ENCODE assay signal across 21 cellular contexts in the genomic region with DNA sequence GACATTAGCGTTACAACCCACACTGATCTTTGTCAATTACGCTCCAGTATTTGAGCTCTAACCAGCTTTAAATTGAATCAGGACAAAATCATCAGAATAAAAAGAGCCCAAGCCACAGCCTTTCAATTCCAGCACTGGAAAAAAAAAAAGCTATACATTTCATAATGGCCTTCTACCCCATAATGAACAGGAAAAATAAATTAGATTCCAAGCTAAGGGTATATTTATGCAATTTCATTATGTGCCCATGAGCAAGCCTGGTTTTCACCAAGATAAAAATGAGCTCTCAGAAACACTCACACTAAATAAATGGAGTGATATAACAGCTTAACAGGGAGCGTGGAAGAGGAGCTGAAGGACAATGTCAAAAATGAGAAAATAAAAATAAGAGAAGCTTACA.
"Had no signal": no experiment of that assay in that cellular context is flagged by ENCODE, and none has a peak within 500 bp of the region (broad histone marks: within the 10 kb centered on the region; RNA-seq: fewer than 3 reads in every experiment).

No MANE protein-coding gene starts in this region.

- H3K4me3 ChIP-seq: colonic mucosa, esophagus squamous epithelium, gastrocnemius medialis, heart right ventricle, left lung, lower lobe of right lung, mucosa of descending colon had no signal

- ATAC-seq: esophagus mucosa, gastrocnemius medialis, heart right ventricle, left cardiac atrium, left lung, left ventricle myocardium superior, mucosa of descending colon had no signal

- H3K9me3 ChIP-seq: colonic mucosa, esophagus squamous epithelium, gastrocnemius medialis, heart right ventricle, left lung, lower lobe of right lung, mucosa of descending colon had no signal

- H3K27ac ChIP-seq: colonic mucosa, epithelial cell of prostate, esophagus squamous epithelium, gastrocnemius medialis, heart right ventricle, left lung, lower lobe of right lung had no signal

- H3K36me3 ChIP-seq: colonic mucosa, esophagus squamous epithelium, gastrocnemius medialis, heart right ventricle, left lung, lower lobe of right lung had no signal

- DNase-seq: colonic mucosa; cortex of kidney; effector CD4-positive, alpha-beta T cell; effector memory CD4-positive, alpha-beta T cell; erythroblast; esophagus squamous epithelium; foreskin fibroblast; foreskin melanocyte; gastrocnemius medialis; glutamatergic neuron; heart right ventricle; hippocampal formation; left cardiac atrium; left lung; left ventricle myocardium superior; mesenchymal stem cell; mucosa of descending colon; naive B cell had no signal

- H3K27me3 ChIP-seq: colonic mucosa had no signal
